8 cellular contexts compared by ENCODE assay signal in the genomic region with DNA sequence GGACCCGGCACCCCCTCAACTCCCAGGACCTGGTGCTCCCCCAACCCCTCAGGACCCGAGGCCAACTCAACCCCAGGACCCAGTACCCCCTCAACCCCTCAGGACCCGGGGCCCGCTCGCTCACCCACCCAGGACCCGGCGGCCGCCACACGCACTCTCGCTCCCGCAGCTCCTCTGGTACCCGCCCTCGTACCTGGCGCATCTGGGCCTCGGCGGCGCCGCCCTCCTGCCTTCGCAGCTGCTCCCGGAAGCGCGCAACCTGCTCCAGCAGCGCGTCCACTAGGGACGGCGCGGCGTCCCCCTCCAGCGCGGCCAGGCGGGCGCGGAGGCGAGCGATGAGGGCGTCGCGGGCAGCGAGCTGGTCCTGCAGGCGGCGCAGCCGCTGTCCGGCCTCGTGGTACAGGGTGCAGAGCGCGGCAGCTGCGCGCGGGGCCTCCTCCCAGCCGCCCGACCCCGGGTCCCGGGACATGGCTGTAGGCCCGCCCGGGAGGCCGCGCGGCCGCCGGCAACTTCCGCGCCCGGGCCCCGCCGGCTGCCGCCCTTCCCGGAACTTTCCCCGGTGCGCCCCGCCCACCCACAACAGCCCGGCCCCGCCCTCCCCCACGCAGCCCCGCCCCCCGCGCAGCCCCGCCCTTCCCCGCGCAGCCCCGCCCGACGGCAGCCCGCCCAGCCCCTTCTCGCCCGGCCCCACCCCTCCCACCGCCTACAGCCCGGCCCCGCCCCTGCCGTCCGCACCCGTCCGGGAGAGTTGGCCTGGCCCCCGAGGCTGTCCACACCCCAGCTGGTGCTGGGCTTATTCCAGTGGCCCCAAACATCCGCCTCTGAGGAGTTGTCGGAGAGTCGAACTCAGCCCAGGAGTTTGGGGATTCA. TPM values are rescaled to one million over a fixed set of nuclear protein-coding genes. Genes with fewer than 3 reads are reported as not detected.
A peak's percentile ranks its signal among the peaks of the same experiment; 100 is the strongest.
DNase-seq lines count a peak whose midpoint lies in the region; ATAC-seq, FAIRE-seq and TF ChIP-seq lines count a peak whose summit lies in the region.

A gene with protein sequence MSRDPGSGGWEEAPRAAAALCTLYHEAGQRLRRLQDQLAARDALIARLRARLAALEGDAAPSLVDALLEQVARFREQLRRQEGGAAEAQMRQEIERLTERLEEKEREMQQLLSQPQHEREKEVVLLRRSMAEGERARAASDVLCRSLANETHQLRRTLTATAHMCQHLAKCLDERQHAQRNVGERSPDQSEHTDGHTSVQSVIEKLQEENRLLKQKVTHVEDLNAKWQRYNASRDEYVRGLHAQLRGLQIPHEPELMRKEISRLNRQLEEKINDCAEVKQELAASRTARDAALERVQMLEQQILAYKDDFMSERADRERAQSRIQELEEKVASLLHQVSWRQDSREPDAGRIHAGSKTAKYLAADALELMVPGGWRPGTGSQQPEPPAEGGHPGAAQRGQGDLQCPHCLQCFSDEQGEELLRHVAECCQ (minus strand): TSS at position 516 of the 870 bp plus-strand sequence. CDS start 47 bp downstream, at position 469.

- WGBS in smooth muscle cell (ENCODE audit: low lambda C conversion rate) = 1% methylated on average over 45 of the region's 96 CpGs

- DNase-seq in GM12891 (ENCODE audit: insufficient read length, low spot score) (peak; percentile 94), NCI-H146 (lab: John Stamatoyannopoulos, UW) (peak; percentile 86), WERI-Rb-1 (peak; percentile 87), breast epithelium (ENCODE audit: low spot score in 2 of 2) (peak; percentile 59 to 88), iPS-NIHi7 (ENCODE audit: extremely low spot score) (peak; percentile 99), smooth muscle cell (lab: John Stamatoyannopoulos, UW; ENCODE audit: unreplicated experiment) (peak; percentile 66)

- H3K4me1 ChIP-seq in breast epithelium (peaks cover 4 to 8% of the 10 kb centered on the region in 2 donors), smooth muscle cell (ENCODE audit: low read depth) (peaks cover 5% of the 10 kb centered on the region)

- H2AFZ ChIP-seq in smooth muscle cell (ENCODE audit: low read depth) = no peak within 1 kb of the TSS

- TF ChIP-seq POLR2A in GM12891 (IDR thresholded peaks at IDR 0.05; ENCODE audit: low read depth, low read length) (no peak; the same call in 1 of the 2 replicates), breast epithelium (IDR thresholded peaks at IDR 0.05) (no peak)

- peak within 1 kb of the TSS; percentile 94 for H3K4me2 ChIP-seq in smooth muscle cell

- peaks cover 17% of the 10 kb centered on the region for H4K20me1 ChIP-seq in smooth muscle cell (ENCODE audit: low read depth)

- ATAC-seq in HG02623 (IDR thresholded peaks at IDR 0.05; ENCODE audit: unreplicated experiment) (peak; percentile 51), HG02610 (IDR thresholded peaks at IDR 0.05; ENCODE audit: unreplicated experiment) (no peak)

- TF ChIP-seq CTCF in WERI-Rb-1 (IDR thresholded peaks at IDR 0.05; ENCODE audit: low read depth, low read length) = peak; percentile 57
- TF ChIP-seq CTCF in breast epithelium (IDR thresholded peaks at IDR 0.05) = peak in 1 of 3 donors; percentile 41
- peak; percentile 24 for TF ChIP-seq CTCF in smooth muscle cell (IDR thresholded peaks at IDR 0.05; ENCODE audit: borderline replicate concordance, insufficient read depth, poor library complexity, severe bottlenecking)

- H3K4me3 ChIP-seq in WERI-Rb-1 (ENCODE audit: low read depth, low read length) (peak within 1 kb of the TSS; percentile 72), breast epithelium (peak within 1 kb of the TSS; percentile 80 to 92 (median 83)), smooth muscle cell (peak within 1 kb of the TSS; percentile 88)

- H3K79me2 ChIP-seq in smooth muscle cell (ENCODE audit: low read depth) = peaks cover 32% of the 10 kb centered on the region

- H3K27ac ChIP-seq in WERI-Rb-1 = peak within 1 kb of the TSS; percentile 84
- peak within 1 kb of the TSS; percentile 73 to 92 for H3K27ac ChIP-seq in breast epithelium
- no peak within 1 kb of the TSS for H3K27ac ChIP-seq in smooth muscle cell (ENCODE audit: low read depth)

- H3F3A ChIP-seq in smooth muscle cell (ENCODE audit: low read depth) = no peaks in the 10 kb centered on the region

- intact Hi-C loops in breast epithelium (cut with DNase I; ENCODE audit: low total_unique reads) = no loop called here

- H3K36me3 ChIP-seq in WERI-Rb-1 (peaks cover 17% of the 10 kb centered on the region), breast epithelium (no peaks in the 10 kb centered on the region), smooth muscle cell (ENCODE audit: low read depth) (no peaks in the 10 kb centered on the region)

- H3K9ac ChIP-seq in smooth muscle cell (ENCODE audit: low read depth) = peak within 1 kb of the TSS; percentile 60

- peak; percentile 86 for FAIRE-seq in GM12891 (lab: Jason Lieb, UNC)

- H3K27me3 ChIP-seq in WERI-Rb-1 (ENCODE audit: insufficient read depth, low read depth, severe bottlenecking) (no peaks in the 10 kb centered on the region), breast epithelium (no peaks in the 10 kb centered on the region), smooth muscle cell (ENCODE audit: low read depth) (no peaks in the 10 kb centered on the region)

- H3K9me3 ChIP-seq in WERI-Rb-1 (ENCODE audit: severe bottlenecking) (no peaks in the 10 kb centered on the region), breast epithelium (no peaks in the 10 kb centered on the region), smooth muscle cell (replicated peaks; ENCODE audit: low read depth) (no peaks in the 10 kb centered on the region)

TF ChIP-seq in GM12891, 5 proteins besides CTCF, POLR2A, EP300 and RAD21:
- TF ChIP-seq TAF1 (IDR thresholded peaks at IDR 0.05; ENCODE audit: low read depth, low read length) = no peak
- no peak for TF ChIP-seq PAX5 (IDR thresholded peaks at IDR 0.05; ENCODE audit: insufficient read depth, low read length, severe bottlenecking)
- no peak; the same call in 1 of the 2 replicates for TF ChIP-seq POLR2AphosphoS5 (IDR thresholded peaks at IDR 0.05; ENCODE audit: low read depth, low read length)
- TF ChIP-seq SPI1 (IDR thresholded peaks at IDR 0.05; ENCODE audit: low read depth, low read length) = no peak
- no peak for TF ChIP-seq POU2F2 (IDR thresholded peaks at IDR 0.05; ENCODE audit: low read depth, low read length)

RNA-seq across cellular contexts. Expression of the gene that starts here (rescaled TPM):
- polyA plus RNA-seq in GM12891 (2012; ENCODE audit: low read depth, missing spikeins) = 40.6 TPM
- total RNA-seq in breast epithelium = 10 to 100 TPM; 46.4 to 73.4 (median 64.2) TPM
- 23.8 and 24.7 TPM in 2 replicates for total RNA-seq in smooth muscle cell
- 37.5 and 40.7 TPM in 2 replicates for polyA plus RNA-seq in smooth muscle cell
